Comparison of ENCODE assay signal across 14 cellular contexts in genomic region chr6:167937948-167938911, GRCh38. TPM values are rescaled to one million over a fixed set of nuclear protein-coding genes. Genes with fewer than 3 reads are reported as not detected.
A peak's percentile ranks its signal among the peaks of the same experiment; 100 is the strongest.
DNase-seq lines count a peak whose midpoint lies in the region; ATAC-seq and TF ChIP-seq lines count a peak whose summit lies in the region.
"Had no signal": no experiment of that assay in that cellular context is flagged by ENCODE, and none has a peak within 500 bp of the region (broad histone marks: within the 10 kb centered on the region; RNA-seq: fewer than 3 reads in every experiment).

No MANE protein-coding gene starts in this region.

- H3K4me1 Mint-ChIP-seq in endodermal cell (peaks cover 3% of the 10 kb centered on the region), neural crest cell (no peaks in the 10 kb centered on the region)
- H3K4me1 Mint-ChIP-seq: CD4-positive, CD25-positive, alpha-beta regulatory T cell; IgD-negative memory B cell had no signal

- no peaks in the 10 kb centered on the region for H3K27me3 Mint-ChIP-seq in endodermal cell (ENCODE audit: insufficient read depth)
- no peaks in the 10 kb centered on the region for H3K27me3 Mint-ChIP-seq in neural crest cell (ENCODE audit: low read depth)
- H3K27me3 Mint-ChIP-seq: IgD-negative memory B cell had no signal

- no peaks in the 10 kb centered on the region for H3K9me3 Mint-ChIP-seq in endodermal cell
- no peaks in the 10 kb centered on the region for H3K9me3 Mint-ChIP-seq in neural crest cell
- H3K9me3 Mint-ChIP-seq: activated T-cell treated with anti-CD3 and anti-CD28 coated beads, Interleukin-2, amount 50 U/mL, for 4 hours; CD4-positive, CD25-positive, alpha-beta regulatory T cell; IgD-negative memory B cell had no signal

- H3K9me3 ChIP-seq in endodermal cell (ENCODE audit: control insufficient read depth, low read length): no peaks in the 10 kb centered on the region

- H3K4me3 ChIP-seq in endodermal cell (ENCODE audit: low read length): no peak overlapping the region

- ATAC-seq in HG03097 (IDR thresholded peaks at IDR 0.05; ENCODE audit: low FRiP score, unreplicated experiment): no peak
- ATAC-seq: activated T-cell treated with anti-CD3 and anti-CD28 coated beads, Interleukin-2, amount 50 U/mL, for 4 hours had no signal

- peaks cover 33% of the 10 kb centered on the region for H3K36me3 Mint-ChIP-seq in endodermal cell (ENCODE audit: low read depth)
- peaks cover 10% of the 10 kb centered on the region for H3K36me3 Mint-ChIP-seq in neural crest cell (ENCODE audit: low read depth)

- DNase-seq in GDM1 (lab: John Stamatoyannopoulos, UW): peak; percentile 24
- DNase-seq in MV-4-11 (lab: John Stamatoyannopoulos, UW): peak; percentile 94
- DNase-seq in endodermal cell: peak; percentile 65
- DNase-seq in neural crest cell (ENCODE audit: low read depth, low spot score): no peak
- no peak for DNase-seq in HK-2 (ENCODE audit: unreplicated experiment)
- no peak for DNase-seq in AG08395 (ENCODE audit: low spot score)
- no peak for DNase-seq in stimulated activated CD4-positive, alpha-beta T cell treated with anti-CD3 and anti-CD28 coated beads, Interleukin-12 subunit alpha, Interleukin-12 subunit beta, amount 100 ng/mL, for 4 hours
- DNase-seq: activated T-cell treated with anti-CD3 and anti-CD28 coated beads, Interleukin-2, amount 50 U/mL, for 4 hours; CD4-positive, CD25-positive, alpha-beta regulatory T cell; effector memory CD4-positive, alpha-beta T cell; NCI-H2227 treated with DMSO at 0.1 percent for 48 hours; stimulated activated CD8-positive, alpha-beta memory T cell treated with anti-CD3 and anti-CD28 coated beads, Interleukin-4, amount 100 ng/mL, for 48 hours had no signal

- no peak overlapping the region for H3K9ac ChIP-seq in endodermal cell (ENCODE audit: extremely low read depth, low read length, poor library complexity, severe bottlenecking)

- H3K36me3 ChIP-seq in endodermal cell (ENCODE audit: control insufficient read depth, insufficient read depth, low read length): peaks cover 65% of the 10 kb centered on the region

- H3K27ac ChIP-seq in endodermal cell (ENCODE audit: low read depth, low read length): no peak overlapping the region

- no peaks in the 10 kb centered on the region for H3K27me3 ChIP-seq in endodermal cell (ENCODE audit: control insufficient read depth, insufficient read depth, low read length, poor library complexity, severe bottlenecking)

- H3K27ac Mint-ChIP-seq in endodermal cell: peak overlapping the region; percentile 88
- peak overlapping the region; percentile 28 for H3K27ac Mint-ChIP-seq in neural crest cell (ENCODE audit: unreplicated experiment)
- H3K27ac Mint-ChIP-seq: CD4-positive, CD25-positive, alpha-beta regulatory T cell; IgD-negative memory B cell had no signal

- H3K4me3 Mint-ChIP-seq in endodermal cell (no peak overlapping the region), neural crest cell (no peak overlapping the region)
- H3K4me3 Mint-ChIP-seq: activated T-cell treated with anti-CD3 and anti-CD28 coated beads, Interleukin-2, amount 50 U/mL, for 4 hours; CD4-positive, CD25-positive, alpha-beta regulatory T cell; IgD-negative memory B cell had no signal

- no peaks in the 10 kb centered on the region for H3K4me1 ChIP-seq in endodermal cell (ENCODE audit: control insufficient read depth, insufficient read depth, low read length)

- no peak for TF ChIP-seq CTCF in endodermal cell (conservative IDR thresholded peaks at IDR 0.05)
- TF ChIP-seq CTCF in neural crest cell (conservative IDR thresholded peaks at IDR 0.05): no peak

- 92 to 93% methylated on average over 3 to 5 of the region's 5 CpGs for WGBS in endodermal cell (ENCODE audit: insufficient coverage in 1 of 2, insufficient read length in 1 of 2), 2 experiments

RNA-seq across cellular contexts. Expression of gene KIF25, which starts 59.2 kb away (rescaled TPM):
- total RNA-seq in endodermal cell (1 to 10 TPM in 1 of 2 donors, not detected in 1; 1.3 TPM), neural crest cell (0.72 and 1.0 TPM in 2 replicates)
- 0.53 TPM for polyA plus RNA-seq in endodermal cell (2013, experiment 1 of 2)
- 0.79 TPM for polyA plus RNA-seq in endodermal cell (2013, experiment 2 of 2)
- total RNA-seq: activated T-cell treated with anti-CD3 and anti-CD28 coated beads, Interleukin-2, amount 50 U/mL, for 4 hours; CD4-positive, CD25-positive, alpha-beta regulatory T cell had no signal
- polyA plus RNA-seq: CD4-positive, CD25-positive, alpha-beta regulatory T cell; IgD-negative memory B cell had no signal

Comparison
In these comparisons a context has a peak if more than half of its experiments do, and no peak if none do; other contexts are left out.
1. DNase-seq: peak in GDM1 (single experiment), MV-4-11 (single experiment) and endodermal cell (single experiment); none in neural crest cell (single experiment), HK-2 (single experiment), AG08395 (single experiment) and stimulated activated CD4-positive, alpha-beta T cell treated with anti-CD3 and anti-CD28 coated beads, Interleukin-12 subunit alpha, Interleukin-12 subunit beta, amount 100 ng/mL, for 4 hours (single experiment).